In genomic region chr11:117193130-117194020, GRCh38 we compare ENCODE assay signal across 21 cellular contexts. TPM values are rescaled to one million over a fixed set of nuclear protein-coding genes. Genes with fewer than 3 reads are reported as not detected.
DNase-seq lines count a peak whose midpoint lies in the region; ATAC-seq and TF ChIP-seq lines count a peak whose summit lies in the region.
"Had no signal": no experiment of that assay in that cellular context is flagged by ENCODE, and none has a peak within 500 bp of the region (broad histone marks: within the 10 kb centered on the region; RNA-seq: fewer than 3 reads in every experiment).

No MANE protein-coding gene starts in this region.

- peaks cover 0 to 3% (median under 1%) of the 10 kb centered on the region in 3 donors for H3K27me3 Mint-ChIP-seq in CD14-positive monocyte (ENCODE audit: low read depth in 3 of 3)
- no peaks in the 10 kb centered on the region for H3K27me3 Mint-ChIP-seq in activated CD8-positive, alpha-beta T cell treated with anti-CD3 and anti-CD28 coated beads for 36 hours
- H3K27me3 Mint-ChIP-seq in naive thymus-derived CD4-positive, alpha-beta T cell, result no peaks in the 10 kb centered on the region
- H3K27me3 Mint-ChIP-seq: activated CD4-positive, alpha-beta T cell treated with anti-CD3 and anti-CD28 coated beads for 36 hours; stimulated activated naive CD8-positive, alpha-beta T cell treated with anti-CD3 and anti-CD28 coated beads, Interleukin-15, Interleukin-2, amounts not matched to agents 100 ng/mL and 50 ng/mL, for 24 hours had no signal

- H4K20me1 ChIP-seq in BLaER1, result no peaks in the 10 kb centered on the region

- H3K36me3 ChIP-seq in BLaER1, result peaks cover 39% of the 10 kb centered on the region; the same call in 1 of the 2 replicates
- peaks cover 0 to 47% (median 3%) of the 10 kb centered on the region in 3 experiments for H3K36me3 ChIP-seq in naive thymus-derived CD4-positive, alpha-beta T cell (ENCODE audit: control insufficient read depth in 2 of 3, insufficient read depth in 3 of 3, low read length in 3 of 3)

- peaks cover 0 to 3% (median 0%) of the 10 kb centered on the region in 7 donors for H3K9me3 Mint-ChIP-seq in CD14-positive monocyte
- H3K9me3 Mint-ChIP-seq in activated CD8-positive, alpha-beta T cell treated with anti-CD3 and anti-CD28 coated beads for 36 hours, result no peaks in the 10 kb centered on the region
- H3K9me3 Mint-ChIP-seq in naive thymus-derived CD4-positive, alpha-beta T cell, result no peaks in the 10 kb centered on the region
- H3K9me3 Mint-ChIP-seq: activated T-cell treated with anti-CD3 and anti-CD28 coated beads, Interleukin-2, amount 50 U/mL, for 4 hours; stimulated activated naive CD8-positive, alpha-beta T cell treated with anti-CD3 and anti-CD28 coated beads, Interleukin-15, Interleukin-2, amounts not matched to agents 100 ng/mL and 50 ng/mL, for 24 hours had no signal

- ATAC-seq in activated CD8-positive, alpha-beta T cell treated with anti-CD3 and anti-CD28 coated beads for 36 hours, result no peak
- ATAC-seq in naive thymus-derived CD4-positive, alpha-beta T cell, result no peak
- no peak for ATAC-seq in HG02852 (IDR thresholded peaks at IDR 0.05; ENCODE audit: unreplicated experiment)
- ATAC-seq: activated CD4-positive, alpha-beta T cell treated with anti-CD3 and anti-CD28 coated beads for 36 hours; activated T-cell treated with anti-CD3 and anti-CD28 coated beads, Interleukin-2, amount 50 U/mL, for 4 hours had no signal

- no peak overlapping the region for H3K9ac ChIP-seq in BLaER1

- CTCF ChIA-PET in activated CD8-positive, alpha-beta T cell treated with anti-CD3 and anti-CD28 coated beads for 36 hours (lab: Charles Lee), result interaction anchor here (0.6 to 1.2 kb wide), 3 partner anchors 12 to 88 kb away, joined by 3 to 4 read pairs (median 3); partner anchors contain the start of gene SIDT2
- CTCF ChIA-PET in naive thymus-derived CD4-positive, alpha-beta T cell (lab: Charles Lee), result no interaction called here

- peak overlapping the region in 2 of 7 donors; percentile 32 to 36 for H3K27ac Mint-ChIP-seq in CD14-positive monocyte
- H3K27ac Mint-ChIP-seq in activated CD8-positive, alpha-beta T cell treated with anti-CD3 and anti-CD28 coated beads for 36 hours, result peak overlapping the region; percentile 38
- H3K27ac Mint-ChIP-seq in naive thymus-derived CD4-positive, alpha-beta T cell, result peak overlapping the region in 7 of 9 donors; percentile 32 to 74 (median 55)
- H3K27ac Mint-ChIP-seq: activated CD4-positive, alpha-beta T cell treated with anti-CD3 and anti-CD28 coated beads for 36 hours; stimulated activated naive CD8-positive, alpha-beta T cell treated with anti-CD3 and anti-CD28 coated beads, Interleukin-15, Interleukin-2, amounts not matched to agents 100 ng/mL and 50 ng/mL, for 24 hours had no signal

- peaks cover 77 to 99% of the 10 kb centered on the region in 2 donors for H3K36me3 Mint-ChIP-seq in CD14-positive monocyte
- H3K36me3 Mint-ChIP-seq in activated CD8-positive, alpha-beta T cell treated with anti-CD3 and anti-CD28 coated beads for 36 hours (ENCODE audit: low read depth), result no peaks in the 10 kb centered on the region
- peaks cover 0 to 4% (median 0%) of the 10 kb centered on the region in 5 donors for H3K36me3 Mint-ChIP-seq in naive thymus-derived CD4-positive, alpha-beta T cell

- peaks cover 47% of the 10 kb centered on the region for H3K4me1 ChIP-seq in BLaER1
- H3K4me1 ChIP-seq in naive thymus-derived CD4-positive, alpha-beta T cell (ENCODE audit: control insufficient read depth in 2 of 2, insufficient read depth in 2 of 2, low read length in 2 of 2), result no peaks in the 10 kb centered on the region

- H3K27ac ChIP-seq in BLaER1, result 0 out of 2 replicates have a peak overlapping the region, but pooled peaks have one; percentile 30
- no peak overlapping the region for H3K27ac ChIP-seq in naive thymus-derived CD4-positive, alpha-beta T cell (ENCODE audit: low read depth, low read length)

- POLR2A ChIA-PET in activated CD8-positive, alpha-beta T cell treated with anti-CD3 and anti-CD28 coated beads for 36 hours (lab: Charles Lee), result interaction anchor here (0.9 to 1.4 kb wide), 2 partner anchors 18 to 21 kb away, joined by 4 to 5 read pairs; no protein-coding TSS in a partner anchor
- POLR2A ChIA-PET in naive thymus-derived CD4-positive, alpha-beta T cell (lab: Charles Lee), result interaction anchor here (0.6 to 1.5 kb wide), 2 partner anchors 14 to 660 kb away, joined by 3 to 4 read pairs; no protein-coding TSS in a partner anchor

- peaks cover 45% of the 10 kb centered on the region for H3K4me1 Mint-ChIP-seq in CD14-positive monocyte
- no peaks in the 10 kb centered on the region for H3K4me1 Mint-ChIP-seq in activated CD8-positive, alpha-beta T cell treated with anti-CD3 and anti-CD28 coated beads for 36 hours (ENCODE audit: low read depth)
- peaks cover 3 to 12% (median 9%) of the 10 kb centered on the region in 7 donors for H3K4me1 Mint-ChIP-seq in naive thymus-derived CD4-positive, alpha-beta T cell
- H3K4me1 Mint-ChIP-seq: activated CD4-positive, alpha-beta T cell treated with anti-CD3 and anti-CD28 coated beads for 36 hours had no signal

- H3K4me2 ChIP-seq in BLaER1, result no peak overlapping the region

- DNase-seq in CD14-positive monocyte (ENCODE audit: low spot score) (peak; percentile 23), NCI-H1105 treated with DMSO at 0.1 percent for 48 hours (lab: John Stamatoyannopoulos, UW) (no peak), NCI-H1417 treated with DMSO at 0.1 percent for 48 hours (lab: John Stamatoyannopoulos, UW) (no peak), NCI-H187 treated with DMSO at 0.1 percent for 48 hours (lab: John Stamatoyannopoulos, UW) (no peak)
- no peak for DNase-seq in activated CD8-positive, alpha-beta T cell treated with anti-CD3 and anti-CD28 coated beads for 36 hours
- DNase-seq in naive thymus-derived CD4-positive, alpha-beta T cell, result no peak
- DNase-seq: activated CD4-positive, alpha-beta T cell treated with anti-CD3 and anti-CD28 coated beads for 36 hours; activated T-cell treated with anti-CD3 and anti-CD28 coated beads, Interleukin-2, amount 50 U/mL, for 4 hours; central memory CD4-positive, alpha-beta T cell; dermis blood vessel endothelial cell; DMS153; GOT3; mesenchymal stem cell; NCI-H2081; NCI-H226; NCI-H774; stimulated activated CD4-positive, alpha-beta T cell treated with anti-CD3 and anti-CD28 coated beads, Interleukin-15, amount 100 ng/mL, for 24 hours; T-helper 2 cell had no signal

- TF ChIP-seq CTCF in CD14-positive monocyte (IDR thresholded peaks at IDR 0.05), result no peak
- no peak for TF ChIP-seq CTCF in activated CD8-positive, alpha-beta T cell treated with anti-CD3 and anti-CD28 coated beads for 36 hours (IDR thresholded peaks at IDR 0.05)

- H3K4me3 ChIP-seq in BLaER1, result no peak overlapping the region
- no peak overlapping the region for H3K4me3 ChIP-seq in naive thymus-derived CD4-positive, alpha-beta T cell (ENCODE audit: low read length)

- intact Hi-C loops in CD14-positive monocyte (cut with micrococcal nuclease), result no loop called here
- intact Hi-C loops in activated CD8-positive, alpha-beta T cell treated with anti-CD3 and anti-CD28 coated beads for 36 hours (cut with micrococcal nuclease), result no loop called here
- intact Hi-C loops in naive thymus-derived CD4-positive, alpha-beta T cell (cut with micrococcal nuclease), result no loop called here

- no peaks in the 10 kb centered on the region for H3K9me3 ChIP-seq in BLaER1
- no peaks in the 10 kb centered on the region for H3K9me3 ChIP-seq in naive thymus-derived CD4-positive, alpha-beta T cell (ENCODE audit: control insufficient read depth in 2 of 3, low read length in 3 of 3)

- no peaks in the 10 kb centered on the region for H3K27me3 ChIP-seq in BLaER1
- H3K27me3 ChIP-seq in naive thymus-derived CD4-positive, alpha-beta T cell (ENCODE audit: control insufficient read depth in 2 of 2, insufficient read depth in 2 of 2, low read length in 2 of 2), result no peaks in the 10 kb centered on the region

- no peak overlapping the region for H3K4me3 Mint-ChIP-seq in CD14-positive monocyte
- no peak overlapping the region for H3K4me3 Mint-ChIP-seq in activated CD8-positive, alpha-beta T cell treated with anti-CD3 and anti-CD28 coated beads for 36 hours
- no peak overlapping the region for H3K4me3 Mint-ChIP-seq in naive thymus-derived CD4-positive, alpha-beta T cell
- H3K4me3 Mint-ChIP-seq: activated CD4-positive, alpha-beta T cell treated with anti-CD3 and anti-CD28 coated beads for 36 hours; activated T-cell treated with anti-CD3 and anti-CD28 coated beads, Interleukin-2, amount 50 U/mL, for 4 hours; stimulated activated naive CD8-positive, alpha-beta T cell treated with anti-CD3 and anti-CD28 coated beads, Interleukin-15, Interleukin-2, amounts not matched to agents 100 ng/mL and 50 ng/mL, for 24 hours had no signal

RNA-seq across cellular contexts. Expression of gene TAGLN, which starts 5.8 kb away (rescaled TPM):
- polyA plus RNA-seq in CD14-positive monocyte, result 1 to 10 TPM; 3.6 to 4.0 TPM
- total RNA-seq in activated CD8-positive, alpha-beta T cell treated with anti-CD3 and anti-CD28 coated beads for 36 hours, result 1 to 10 TPM; 2.0 to 2.5 TPM
- 10 to 100 TPM in 4 of 5 experiments, 1 to 10 TPM in 1; 6.4 to 28.0 (median 18.2) TPM for total RNA-seq in naive thymus-derived CD4-positive, alpha-beta T cell
- polyA plus RNA-seq in naive thymus-derived CD4-positive, alpha-beta T cell, result 1 to 10 TPM in 1 of 2 donors, under 1 TPM in 1; 0.32 to 1.0 TPM

RNA-seq across cellular contexts. Expression of gene SIDT2, which starts 14.8 kb away (rescaled TPM):
- 10 to 100 TPM; 21.8 to 41.8 TPM for polyA plus RNA-seq in CD14-positive monocyte
- 10 to 100 TPM; 16.6 to 17.3 TPM for total RNA-seq in activated CD8-positive, alpha-beta T cell treated with anti-CD3 and anti-CD28 coated beads for 36 hours
- 100 to 1,000 TPM in 2 of 5 experiments, 10 to 100 TPM in 3; 31.7 to 187 (median 60.5) TPM for total RNA-seq in naive thymus-derived CD4-positive, alpha-beta T cell
- polyA plus RNA-seq in naive thymus-derived CD4-positive, alpha-beta T cell, result 1 to 10 TPM; 2.3 to 3.1 TPM

RNA-seq across cellular contexts. Expression of gene PCSK7, which starts 38.5 kb away (rescaled TPM):
- polyA plus RNA-seq in CD14-positive monocyte, result 1 to 10 TPM; 6.1 to 9.5 TPM
- total RNA-seq in activated CD8-positive, alpha-beta T cell treated with anti-CD3 and anti-CD28 coated beads for 36 hours, result 100 to 1,000 TPM in 1 of 2 experiments, 10 to 100 TPM in 1; 98.8 to 107 TPM
- 100 to 1,000 TPM; 196 to 319 (median 312) TPM for total RNA-seq in naive thymus-derived CD4-positive, alpha-beta T cell
- polyA plus RNA-seq in naive thymus-derived CD4-positive, alpha-beta T cell, result 10 to 100 TPM; 45.4 to 71.4 TPM

RNA-seq across cellular contexts. Expression of gene RNF214, which starts 39.1 kb away (rescaled TPM):
- 1 to 10 TPM; 6.4 to 7.8 TPM for polyA plus RNA-seq in CD14-positive monocyte
- 10 to 100 TPM; 14.7 to 18.3 TPM for total RNA-seq in activated CD8-positive, alpha-beta T cell treated with anti-CD3 and anti-CD28 coated beads for 36 hours
- total RNA-seq in naive thymus-derived CD4-positive, alpha-beta T cell, result 10 to 100 TPM; 16.6 to 36.0 (median 24.0) TPM
- 10 to 100 TPM in 1 of 2 donors, 1 to 10 TPM in 1; 9.7 to 10.2 TPM for polyA plus RNA-seq in naive thymus-derived CD4-positive, alpha-beta T cell

RNA-seq across cellular contexts. Expression of gene PAFAH1B2, which starts 49.3 kb away (rescaled TPM):
- polyA plus RNA-seq in CD14-positive monocyte, result 10 to 100 TPM; 23.7 to 25.1 TPM
- total RNA-seq in activated CD8-positive, alpha-beta T cell treated with anti-CD3 and anti-CD28 coated beads for 36 hours, result 10 to 100 TPM; 50.0 to 50.2 TPM
- total RNA-seq in naive thymus-derived CD4-positive, alpha-beta T cell, result 10 to 100 TPM; 48.9 to 62.0 (median 55.8) TPM
- 10 to 100 TPM; 13.6 to 18.2 TPM for polyA plus RNA-seq in naive thymus-derived CD4-positive, alpha-beta T cell
